ENCODE assay signal across 9 cellular contexts in genomic region chr22:46748948-46749681, GRCh38. TPM values are rescaled to one million over a fixed set of nuclear protein-coding genes. Genes with fewer than 3 reads are reported as not detected.
DNase-seq lines count a peak whose midpoint lies in the region; ATAC-seq, FAIRE-seq and TF ChIP-seq lines count a peak whose summit lies in the region.
"Had no signal": no experiment of that assay in that cellular context is flagged by ENCODE, and none has a peak within 500 bp of the region (broad histone marks: within the 10 kb centered on the region; RNA-seq: fewer than 3 reads in every experiment).

No MANE protein-coding gene starts in this region.

- H3K9me3 Mint-ChIP-seq in type B pancreatic cell, result no peaks in the 10 kb centered on the region

- no peaks in the 10 kb centered on the region for H3K9me3 ChIP-seq in left ventricle myocardium inferior (replicated peaks)
- no peaks in the 10 kb centered on the region for H3K9me3 ChIP-seq in kidney (ENCODE audit: control insufficient read depth in 1 of 2, low read length in 2 of 2)
- H3K9me3 ChIP-seq: heart right ventricle had no signal

- no peak overlapping the region for H3K4me3 ChIP-seq in left ventricle myocardium inferior
- H3K4me3 ChIP-seq in kidney (ENCODE audit: low read length in 2 of 2), result no peak overlapping the region
- H3K4me3 ChIP-seq: heart right ventricle had no signal

- H3K27ac Mint-ChIP-seq in type B pancreatic cell, result peak overlapping the region; percentile 24

- ATAC-seq in Right ventricle myocardium superior (ENCODE audit: poor library complexity), result no peak
- ATAC-seq in HG02610 (IDR thresholded peaks at IDR 0.05; ENCODE audit: unreplicated experiment), result no peak
- no peak for ATAC-seq in HG02759 (IDR thresholded peaks at IDR 0.05; ENCODE audit: unreplicated experiment)

- H3K4me1 ChIP-seq in left ventricle myocardium inferior, result peaks cover 62% of the 10 kb centered on the region
- H3K4me1 ChIP-seq in kidney (ENCODE audit: control insufficient read depth in 1 of 2, insufficient read depth in 1 of 2, low read depth in 1 of 2, low read length in 2 of 2), result peaks cover 34 to 35% of the 10 kb centered on the region in 2 donors

- no peak for FAIRE-seq in kidney (lab: Jason Lieb, UNC)

- H3K4me1 Mint-ChIP-seq in type B pancreatic cell (ENCODE audit: unreplicated experiment), result peaks cover 4% of the 10 kb centered on the region

- H3K9ac ChIP-seq in kidney (ENCODE audit: low read length in 2 of 2), result no peak overlapping the region

- H3K36me3 Mint-ChIP-seq in type B pancreatic cell, result no peaks in the 10 kb centered on the region

- H3K27me3 Mint-ChIP-seq in type B pancreatic cell, result peaks cover 20% of the 10 kb centered on the region

- TF ChIP-seq CTCF in left ventricle myocardium inferior (IDR thresholded peaks at IDR 0.05; ENCODE audit: borderline replicate concordance) (no peak), kidney (IDR thresholded peaks at IDR 0.05; ENCODE audit: borderline replicate concordance, extremely low read depth, insufficient read depth) (no peak), type B pancreatic cell (conservative IDR thresholded peaks at IDR 0.05) (no peak)

- H3K36me3 ChIP-seq in left ventricle myocardium inferior, result no peaks in the 10 kb centered on the region
- H3K36me3 ChIP-seq in kidney (ENCODE audit: control insufficient read depth in 1 of 2, insufficient read depth in 2 of 2, low read length in 2 of 2), result no peaks in the 10 kb centered on the region
- H3K36me3 ChIP-seq: heart right ventricle had no signal

- DNase-seq in Right ventricle myocardium superior, result peak; percentile 50
- no peak for DNase-seq in left ventricle myocardium inferior
- peak; percentile 77 for DNase-seq in activated effector memory CD4-positive, alpha-beta T cell treated with Interleukin-2 at 50 U/mL for 16 hours
- DNase-seq in kidney, result peak; percentile 79
- no peak for DNase-seq in type B pancreatic cell (ENCODE audit: extremely low spot score, unreplicated experiment)
- DNase-seq in NCI-H2107 treated with DMSO at 0.1 percent for 48 hours (lab: John Stamatoyannopoulos, UW; ENCODE audit: unreplicated experiment), result no peak
- DNase-seq: heart right ventricle had no signal

- H3K27ac ChIP-seq in left ventricle myocardium inferior (replicated peaks) (no peak overlapping the region), kidney (ENCODE audit: low read depth in 2 of 2, low read length in 2 of 2) (peak overlapping the region in 1 of 2 donors; percentile 43)

- H3K27me3 ChIP-seq in left ventricle myocardium inferior (ENCODE audit: low read depth), result no peaks in the 10 kb centered on the region
- H3K27me3 ChIP-seq: heart right ventricle had no signal

- H3K4me3 Mint-ChIP-seq in type B pancreatic cell, result no peak overlapping the region

- intact Hi-C loops in Right ventricle myocardium superior (cut with DNase I) (no loop called here), left ventricle myocardium inferior (cut with micrococcal nuclease) (no loop called here), kidney (cut with DNase I) (no loop called here)

RNA-seq across cellular contexts. Expression of gene CERK, which starts 11.1 kb away (rescaled TPM):
- total RNA-seq in Right ventricle myocardium superior, result 69.0 TPM
- 76.9 TPM for total RNA-seq in left ventricle myocardium inferior
- 28.2 TPM for total RNA-seq in kidney
- polyA plus RNA-seq in kidney (ENCODE audit: insufficient read depth, low read depth, low replicate concordance), result 21.6 TPM
- 43.3 and 67.5 TPM in 2 replicates for total RNA-seq in type B pancreatic cell (ENCODE audit: low replicate concordance)

RNA-seq across cellular contexts. Expression of gene TBC1D22A, which starts 13.3 kb away (rescaled TPM):
- 14.0 TPM for total RNA-seq in Right ventricle myocardium superior
- 16.2 TPM for total RNA-seq in left ventricle myocardium inferior
- total RNA-seq in kidney, result 39.4 TPM
- polyA plus RNA-seq in kidney (ENCODE audit: insufficient read depth, low read depth, low replicate concordance), result 24.6 TPM
- total RNA-seq in type B pancreatic cell (ENCODE audit: low replicate concordance), result 16.2 and 24.6 TPM in 2 replicates

Comparison
In these comparisons a context has a peak if more than half of its experiments do, and no peak if none do; other contexts are left out.
1. DNase-seq: peak in Right ventricle myocardium superior (single experiment), activated effector memory CD4-positive, alpha-beta T cell treated with Interleukin-2 at 50 U/mL for 16 hours (single experiment) and kidney (single experiment); none in left ventricle myocardium inferior (single experiment), type B pancreatic cell (single experiment) and NCI-H2107 treated with DMSO at 0.1 percent for 48 hours (single experiment).